ENCODE assay signal across 17 cellular contexts in genomic region chr4:9947168-9948062, GRCh38.
"Had no signal": no experiment of that assay in that cellular context is flagged by ENCODE, and none has a peak within 500 bp of the region (broad histone marks: within the 10 kb centered on the region; RNA-seq: fewer than 3 reads in every experiment).

No MANE protein-coding gene starts in this region.

- FAIRE-seq: TTC549, urothelium cell line had no signal

- H3K27me3 ChIP-seq: gastrocnemius medialis had no signal

- ATAC-seq: psoas muscle; sciatic nerve; stimulated activated naive B cell treated with anti-CD40 and anti-IgM and Interleukin-4, amounts not matched to agents 10 μg/mL and 1 μg/mL and 100 μg/mL, for 72 hours had no signal

- DNase-seq: activated CD4-positive, alpha-beta T cell treated with anti-CD3 and anti-CD28 coated beads, Interleukin-2, amount 50 U/mL, for 4 hours; activated naive CD4-positive, alpha-beta T cell; activated naive CD8-positive, alpha-beta T cell treated with anti-CD3 and anti-CD28 coated beads for 36 hours; amniotic stem cell; central memory CD4-positive, alpha-beta T cell; effector CD4-positive, alpha-beta T cell; gastrocnemius medialis; immature natural killer cell; left cardiac atrium; midbrain; psoas muscle; stimulated activated naive B cell treated with anti-CD40 and anti-IgM and Interleukin-4, amounts not matched to agents 10 μg/mL and 1 μg/mL and 100 μg/mL, for 72 hours; SW 1271 had no signal

- H3K27ac ChIP-seq: coronary artery, psoas muscle had no signal

- H3K9me3 ChIP-seq: gastrocnemius medialis, psoas muscle had no signal

- H3K4me3 ChIP-seq: coronary artery, psoas muscle had no signal

- H3K36me3 ChIP-seq: gastrocnemius medialis had no signal
